In genomic region chr1:225004396-225004795, GRCh38 we compare ENCODE assay signal across 15 cellular contexts.
DNase-seq lines count a peak whose midpoint lies in the region; ATAC-seq and TF ChIP-seq lines count a peak whose summit lies in the region.
"Had no signal": no experiment of that assay in that cellular context is flagged by ENCODE, and none has a peak within 500 bp of the region (broad histone marks: within the 10 kb centered on the region; RNA-seq: fewer than 3 reads in every experiment).

No MANE protein-coding gene starts in this region.

- in situ Hi-C loops in brain microvascular endothelial cell (cut with HindIII; ENCODE audit: low pct_ligation_motif_present, low sequenced_read_pairs), result no loop called here

- H3K27ac ChIP-seq in DND-41 (ENCODE audit: low read length) (no peak overlapping the region), brain microvascular endothelial cell (no peak overlapping the region), mesendoderm (ENCODE audit: low read depth, low read length) (no peak overlapping the region)
- H3K27ac ChIP-seq: pancreas, stomach had no signal

- no peak overlapping the region for H3K4me2 ChIP-seq in DND-41 (ENCODE audit: insufficient read depth, low read length)
- H3K4me2 ChIP-seq in mesendoderm (ENCODE audit: low read length), result no peak overlapping the region

- H3K27ac Mint-ChIP-seq in activated naive CD4-positive, alpha-beta T cell treated with anti-CD3 and anti-CD28 coated beads, Interleukin-2, amount 50 U/mL, for 72 hours, result no peak overlapping the region
- H3K27ac Mint-ChIP-seq: CD8-positive, alpha-beta memory T cell; dendritic cell treated with granulocyte-macrophage colony-stimulating factor and Interleukin-4, amounts not matched to agents 40 ng/mL and 50 ng/mL, for 4 days; T-cell had no signal

- no peaks in the 10 kb centered on the region for H3K36me3 ChIP-seq in DND-41 (ENCODE audit: insufficient read depth, low read length)
- H3K36me3 ChIP-seq in brain microvascular endothelial cell (replicated peaks), result no peaks in the 10 kb centered on the region
- no peaks in the 10 kb centered on the region for H3K36me3 ChIP-seq in mesendoderm (ENCODE audit: control insufficient read depth, insufficient read depth, low read length)
- H3K36me3 ChIP-seq: pancreas, stomach had no signal

- no peak overlapping the region for H3K4ac ChIP-seq in mesendoderm (ENCODE audit: low read depth, low read length)

- no peak overlapping the region for H2BK120ac ChIP-seq in mesendoderm (ENCODE audit: low read depth, low read length)

- TF ChIP-seq EP300 in Ishikawa (IDR thresholded peaks at IDR 0.05; ENCODE audit: borderline replicate concordance), result no peak

- peak; percentile 11; the same call in 1 of the 2 replicates for TF ChIP-seq RAD21 in Ishikawa (IDR thresholded peaks at IDR 0.05; ENCODE audit: low read depth)

- H4K20me1 ChIP-seq in DND-41 (ENCODE audit: insufficient read depth, low read length), result no peaks in the 10 kb centered on the region

- H2BK15ac ChIP-seq in mesendoderm (replicated peaks; ENCODE audit: low read depth), result no peak overlapping the region

- H3K9me3 Mint-ChIP-seq in activated naive CD4-positive, alpha-beta T cell treated with anti-CD3 and anti-CD28 coated beads, Interleukin-2, amount 50 U/mL, for 72 hours, result peaks cover 6 to 8% of the 10 kb centered on the region in 2 donors

- H3K23ac ChIP-seq in mesendoderm (ENCODE audit: low read length), result no peak overlapping the region

- H3K4me3 ChIP-seq in DND-41 (ENCODE audit: low read depth in 1 of 2, low read length in 2 of 2) (no peak overlapping the region), brain microvascular endothelial cell (ENCODE audit: low read depth, low read length) (no peak overlapping the region), mesendoderm (ENCODE audit: low read length) (no peak overlapping the region)
- H3K4me3 ChIP-seq: pancreas, stomach had no signal

- no peaks in the 10 kb centered on the region for H3K79me2 ChIP-seq in DND-41 (ENCODE audit: insufficient read depth, low read length)
- no peaks in the 10 kb centered on the region for H3K79me2 ChIP-seq in mesendoderm (ENCODE audit: control insufficient read depth, insufficient read depth, low read length)

- ATAC-seq in DND-41 (ENCODE audit: insufficient read depth, low read depth), result no peak
- ATAC-seq in GM19351 (IDR thresholded peaks at IDR 0.05; ENCODE audit: unreplicated experiment), result no peak
- no peak for ATAC-seq in activated naive CD4-positive, alpha-beta T cell treated with anti-CD3 and anti-CD28 coated beads, Interleukin-2, amount 50 U/mL, for 72 hours
- ATAC-seq: activated CD4-positive, CD25-positive, alpha-beta regulatory T cell treated with anti-CD3 and anti-CD28 coated beads, Interleukin-2, amount 50 U/mL, for 24 hours; pancreas; T-cell had no signal

- no peak overlapping the region for H3K56ac ChIP-seq in mesendoderm (ENCODE audit: low read length)

- H3K9ac ChIP-seq in DND-41 (ENCODE audit: low read depth, low read length), result no peak overlapping the region
- no peak overlapping the region for H3K9ac ChIP-seq in mesendoderm (ENCODE audit: low read length)

- no peaks in the 10 kb centered on the region for H3K79me1 ChIP-seq in mesendoderm (ENCODE audit: low read length)

- DNase-seq in DND-41 (no peak), brain microvascular endothelial cell (no peak), mesendoderm (peak; percentile 6), DMS 273 (lab: John Stamatoyannopoulos, UW; ENCODE audit: unreplicated experiment) (no peak), NCI-H1694 (lab: John Stamatoyannopoulos, UW) (no peak)
- no peak for DNase-seq in activated naive CD4-positive, alpha-beta T cell treated with anti-CD3 and anti-CD28 coated beads, Interleukin-2, amount 50 U/mL, for 72 hours (ENCODE audit: low spot score in 2 of 2)
- DNase-seq: CD8-positive, alpha-beta memory T cell; GF-D8; pancreas; stomach; T-cell had no signal

- H4K5ac ChIP-seq in mesendoderm (ENCODE audit: low read length), result no peak overlapping the region

- no peak overlapping the region for H2AK5ac ChIP-seq in mesendoderm (ENCODE audit: low read length)

- H3K4me1 ChIP-seq in DND-41 (ENCODE audit: insufficient read depth, low read length), result no peaks in the 10 kb centered on the region
- H3K4me1 ChIP-seq in mesendoderm (ENCODE audit: control insufficient read depth, low read depth, low read length), result no peaks in the 10 kb centered on the region
- H3K4me1 ChIP-seq: pancreas, stomach had no signal

- H3K18ac ChIP-seq in mesendoderm (ENCODE audit: low read length), result no peak overlapping the region

- no peak overlapping the region for H2AFZ ChIP-seq in DND-41 (ENCODE audit: low read depth, low read length)

- no peaks in the 10 kb centered on the region for H3K9me3 ChIP-seq in DND-41 (ENCODE audit: insufficient read depth, low read length, severe bottlenecking)
- H3K9me3 ChIP-seq: pancreas had no signal

- no peak overlapping the region for H2BK5ac ChIP-seq in mesendoderm (ENCODE audit: low read length)

- H3K36me3 Mint-ChIP-seq in activated naive CD4-positive, alpha-beta T cell treated with anti-CD3 and anti-CD28 coated beads, Interleukin-2, amount 50 U/mL, for 72 hours, result peaks cover 0 to 11% of the 10 kb centered on the region in 2 donors
- H3K36me3 Mint-ChIP-seq: CD8-positive, alpha-beta memory T cell; T-cell had no signal

- H3K27me3 ChIP-seq in DND-41 (ENCODE audit: insufficient read depth, low read length, poor library complexity), result no peaks in the 10 kb centered on the region
- H3K27me3 ChIP-seq in brain microvascular endothelial cell (replicated peaks), result no peaks in the 10 kb centered on the region
- H3K27me3 ChIP-seq in mesendoderm (ENCODE audit: insufficient read depth, low read length, poor library complexity), result no peaks in the 10 kb centered on the region
- H3K27me3 ChIP-seq: pancreas, stomach had no signal

- WGBS in mesendoderm (ENCODE audit: extremely low coverage, insufficient coverage, low lambda C conversion rate), result no CpG with 5 or more reads among the region's 1 CpG

- H4K8ac ChIP-seq in mesendoderm (ENCODE audit: low read depth, low read length), result no peak overlapping the region

- peak; percentile 38 for TF ChIP-seq CTCF in DND-41 (IDR thresholded peaks at IDR 0.05; ENCODE audit: borderline replicate concordance, extremely low read depth, low read length, poor library complexity, severe bottlenecking)
- peak; percentile 45 for TF ChIP-seq CTCF in brain microvascular endothelial cell (IDR thresholded peaks at IDR 0.05; ENCODE audit: low read depth, low read length, missing control alignments)

TF ChIP-seq in Ishikawa, 13 proteins besides CTCF, POLR2A, EP300 and RAD21:
- TF ChIP-seq CREB1 (IDR thresholded peaks at IDR 0.05; ENCODE audit: low read depth) (no peak), MAX (IDR thresholded peaks at IDR 0.05) (no peak), FOXM1 (IDR thresholded peaks at IDR 0.05; ENCODE audit: borderline replicate concordance, low read depth) (no peak), EGR1 (IDR thresholded peaks at IDR 0.05) (no peak), YY1 (IDR thresholded peaks at IDR 0.05; ENCODE audit: low read depth) (no peak), NFIC (IDR thresholded peaks at IDR 0.05) (no peak), TAF1 (IDR thresholded peaks at IDR 0.05; ENCODE audit: low read depth) (no peak), TCF12 (IDR thresholded peaks at IDR 0.05; ENCODE audit: low read depth) (no peak), TEAD4 (IDR thresholded peaks at IDR 0.05) (no peak), ZBTB7A (IDR thresholded peaks at IDR 0.05; ENCODE audit: low read depth) (no peak), CEBPB (IDR thresholded peaks at IDR 0.05) (no peak)
- TF ChIP-seq, protein P1, sequence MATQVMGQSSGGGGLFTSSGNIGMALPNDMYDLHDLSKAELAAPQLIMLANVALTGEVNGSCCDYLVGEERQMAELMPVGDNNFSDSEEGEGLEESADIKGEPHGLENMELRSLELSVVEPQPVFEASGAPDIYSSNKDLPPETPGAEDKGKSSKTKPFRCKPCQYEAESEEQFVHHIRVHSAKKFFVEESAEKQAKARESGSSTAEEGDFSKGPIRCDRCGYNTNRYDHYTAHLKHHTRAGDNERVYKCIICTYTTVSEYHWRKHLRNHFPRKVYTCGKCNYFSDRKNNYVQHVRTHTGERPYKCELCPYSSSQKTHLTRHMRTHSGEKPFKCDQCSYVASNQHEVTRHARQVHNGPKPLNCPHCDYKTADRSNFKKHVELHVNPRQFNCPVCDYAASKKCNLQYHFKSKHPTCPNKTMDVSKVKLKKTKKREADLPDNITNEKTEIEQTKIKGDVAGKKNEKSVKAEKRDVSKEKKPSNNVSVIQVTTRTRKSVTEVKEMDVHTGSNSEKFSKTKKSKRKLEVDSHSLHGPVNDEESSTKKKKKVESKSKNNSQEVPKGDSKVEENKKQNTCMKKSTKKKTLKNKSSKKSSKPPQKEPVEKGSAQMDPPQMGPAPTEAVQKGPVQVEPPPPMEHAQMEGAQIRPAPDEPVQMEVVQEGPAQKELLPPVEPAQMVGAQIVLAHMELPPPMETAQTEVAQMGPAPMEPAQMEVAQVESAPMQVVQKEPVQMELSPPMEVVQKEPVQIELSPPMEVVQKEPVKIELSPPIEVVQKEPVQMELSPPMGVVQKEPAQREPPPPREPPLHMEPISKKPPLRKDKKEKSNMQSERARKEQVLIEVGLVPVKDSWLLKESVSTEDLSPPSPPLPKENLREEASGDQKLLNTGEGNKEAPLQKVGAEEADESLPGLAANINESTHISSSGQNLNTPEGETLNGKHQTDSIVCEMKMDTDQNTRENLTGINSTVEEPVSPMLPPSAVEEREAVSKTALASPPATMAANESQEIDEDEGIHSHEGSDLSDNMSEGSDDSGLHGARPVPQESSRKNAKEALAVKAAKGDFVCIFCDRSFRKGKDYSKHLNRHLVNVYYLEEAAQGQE (IDR thresholded peaks at IDR 0.05; ENCODE audit: low read depth), result no peak
- TF ChIP-seq, protein P2, sequence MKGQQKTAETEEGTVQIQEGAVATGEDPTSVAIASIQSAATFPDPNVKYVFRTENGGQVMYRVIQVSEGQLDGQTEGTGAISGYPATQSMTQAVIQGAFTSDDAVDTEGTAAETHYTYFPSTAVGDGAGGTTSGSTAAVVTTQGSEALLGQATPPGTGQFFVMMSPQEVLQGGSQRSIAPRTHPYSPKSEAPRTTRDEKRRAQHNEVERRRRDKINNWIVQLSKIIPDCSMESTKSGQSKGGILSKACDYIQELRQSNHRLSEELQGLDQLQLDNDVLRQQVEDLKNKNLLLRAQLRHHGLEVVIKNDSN (IDR thresholded peaks at IDR 0.05), result no peak
TF ChIP-seq in Ishikawa: peak in this region for 0.
